In the genomic region with DNA sequence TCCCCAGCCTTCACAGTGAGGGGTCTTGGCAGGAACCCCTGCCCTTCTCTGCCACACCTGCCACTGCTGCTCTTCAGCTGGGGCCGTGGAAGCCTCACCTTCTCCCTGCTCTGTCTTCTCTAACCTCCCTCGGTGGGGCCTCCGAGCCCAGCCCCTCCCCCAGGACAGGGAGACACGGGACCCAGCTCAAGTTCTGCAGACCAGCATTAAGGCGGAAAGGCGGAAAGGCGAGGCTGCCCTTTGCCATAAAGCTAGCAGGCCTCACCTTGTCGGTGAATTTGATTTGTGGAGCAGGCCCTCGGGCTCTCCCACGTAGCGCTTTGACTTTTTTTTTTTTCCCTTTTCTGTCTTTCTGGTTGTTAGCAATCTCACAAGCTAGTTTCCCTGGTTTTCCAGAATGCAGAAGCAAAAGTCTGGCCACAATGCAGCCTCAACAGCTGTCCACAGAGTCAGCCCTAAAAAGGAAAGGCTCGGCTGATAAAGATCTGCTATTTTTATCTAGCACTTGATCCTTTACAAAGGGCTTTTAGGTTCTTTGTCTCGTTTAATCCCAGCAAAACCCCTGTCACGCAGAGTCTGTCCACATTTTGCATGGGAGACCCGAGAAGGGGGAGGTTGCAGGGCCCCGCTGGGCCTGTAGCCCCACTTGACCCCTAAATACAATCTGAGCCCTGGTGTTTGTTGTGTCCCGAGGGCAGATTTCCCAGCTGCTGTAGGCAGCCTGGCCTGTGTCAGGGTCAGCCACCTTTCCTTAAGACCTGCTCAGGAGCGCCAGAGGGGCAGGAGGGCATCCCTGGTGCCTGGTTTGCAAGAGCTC, we compare ENCODE assay signal across 8 cellular contexts. TPM values are rescaled to one million over a fixed set of nuclear protein-coding genes. Genes with fewer than 3 reads are reported as not detected.
DNase-seq lines count a peak whose midpoint lies in the region; ATAC-seq and TF ChIP-seq lines count a peak whose summit lies in the region.

No MANE protein-coding gene starts in this region.

- H3K4me1 Mint-ChIP-seq in activated B cell treated with CpG ODN at 0.5 μM for 24 hours: peaks cover 85% of the 10 kb centered on the region

- H3K27me3 ChIP-seq in cardiac muscle cell: no peaks in the 10 kb centered on the region
- no peaks in the 10 kb centered on the region for H3K27me3 ChIP-seq in vagina

- no peak for ATAC-seq in left cardiac atrium
- ATAC-seq in activated B cell treated with CpG ODN at 0.5 μM for 24 hours (ENCODE audit: low read depth): no peak

- POLR2A ChIA-PET in activated B cell treated with CpG ODN at 0.5 μM for 24 hours (lab: Charles Lee): interaction anchor here (0.7 to 1.3 kb wide), 2 partner anchors 42 to 593 kb away, joined by 4 to 5 read pairs; a partner anchor contains a TSS

- CTCF ChIA-PET in activated B cell treated with CpG ODN at 0.5 μM for 24 hours (lab: Charles Lee): interaction anchor here (1.3 kb wide), 1 partner anchor 22 kb away, joined by 4 read pairs; no protein-coding TSS in a partner anchor

- peaks cover 11% of the 10 kb centered on the region for H3K36me3 Mint-ChIP-seq in activated B cell treated with CpG ODN at 0.5 μM for 24 hours (ENCODE audit: low read depth)

- H3K4me3 ChIP-seq in cardiac muscle cell (no peak overlapping the region), vagina (no peak overlapping the region)

- H3K36me3 ChIP-seq in cardiac muscle cell (peaks cover 16% of the 10 kb centered on the region), vagina (peaks cover 0 to 4% of the 10 kb centered on the region in 2 donors)

- no peak for TF ChIP-seq POLR2A in vagina (IDR thresholded peaks at IDR 0.05)

- DNase-seq in cardiac muscle cell (ENCODE audit: low read depth in 1 of 2, low spot score in 1 of 2) (peak in 1 of 2 donors; percentile 66), left cardiac atrium (no peak), activated B cell treated with CpG ODN at 0.5 μM for 24 hours (no peak), middle frontal gyrus (ENCODE audit: extremely low spot score, low spot score) (peak; percentile 49), vagina (ENCODE audit: extremely low spot score in 2 of 2) (peak in 1 of 2 donors; percentile 77), NCI-H187 (lab: John Stamatoyannopoulos, UW) (no peak)
- no peak for DNase-seq in effector CD8-positive, alpha-beta T cell (lab: John Stamatoyannopoulos, UW)
- DNase-seq in stimulated activated CD4-positive, alpha-beta T cell treated with anti-CD3 and anti-CD28 coated beads, Interleukin-1b, Interleukin-23, amount 100 ng/mL, for 48 hours: no peak

- no peaks in the 10 kb centered on the region for H3K27me3 Mint-ChIP-seq in activated B cell treated with CpG ODN at 0.5 μM for 24 hours

- H3K27ac ChIP-seq in cardiac muscle cell: peak overlapping the region; percentile 92
- H3K27ac ChIP-seq in vagina: peak overlapping the region; percentile 15

- peaks cover 64% of the 10 kb centered on the region for H3K4me1 ChIP-seq in cardiac muscle cell (ENCODE audit: low read depth)
- H3K4me1 ChIP-seq in vagina: peaks cover 58% of the 10 kb centered on the region

- no peaks in the 10 kb centered on the region for H3K9me3 Mint-ChIP-seq in activated B cell treated with CpG ODN at 0.5 μM for 24 hours

- intact Hi-C loops in left cardiac atrium (cut with DNase I): no loop called here
- intact Hi-C loops in activated B cell treated with CpG ODN at 0.5 μM for 24 hours (cut with micrococcal nuclease): loop anchor here (5.0 kb wide), 1 partner anchor 522 kb away; no protein-coding TSS in a partner anchor
- intact Hi-C loops in vagina (cut with DNase I): no loop called here

- peak overlapping the region; percentile 50 for H3K27ac Mint-ChIP-seq in activated B cell treated with CpG ODN at 0.5 μM for 24 hours

- H3K9me3 ChIP-seq in cardiac muscle cell (ENCODE audit: low read depth) (no peaks in the 10 kb centered on the region), vagina (no peaks in the 10 kb centered on the region)

- TF ChIP-seq CTCF in cardiac muscle cell (IDR thresholded peaks at IDR 0.05; ENCODE audit: low read depth, low read length) (no peak), activated B cell treated with CpG ODN at 0.5 μM for 24 hours (IDR thresholded peaks at IDR 0.05) (no peak), vagina (IDR thresholded peaks at IDR 0.05) (no peak)

- peak overlapping the region; percentile 15 for H3K4me3 Mint-ChIP-seq in activated B cell treated with CpG ODN at 0.5 μM for 24 hours

RNA-seq across cellular contexts. Expression of a gene that starts 6.0 kb away (rescaled TPM):
- total RNA-seq in cardiac muscle cell: 389 and 411 TPM in 2 replicates
- 484 and 536 TPM in 2 replicates for polyA plus RNA-seq in cardiac muscle cell
- total RNA-seq in left cardiac atrium: 10 to 100 TPM; 42.7 to 43.1 TPM
- total RNA-seq in activated B cell treated with CpG ODN at 0.5 μM for 24 hours: 102 and 117 TPM in 2 replicates
- total RNA-seq in vagina: 86.2 TPM

RNA-seq across cellular contexts. Expression of a gene that starts 54.3 kb away (rescaled TPM):
- not detected in 2 replicates for total RNA-seq in cardiac muscle cell
- not detected in 2 replicates for polyA plus RNA-seq in cardiac muscle cell
- total RNA-seq in left cardiac atrium: under 1 TPM in 1 of 2 donors, not detected in 1; 0.08 TPM
- total RNA-seq in activated B cell treated with CpG ODN at 0.5 μM for 24 hours: 4.5 and 6.3 TPM in 2 replicates
- 2.7 TPM for total RNA-seq in vagina
